Comparison of ENCODE assay signal across 13 cellular contexts in the genomic region with DNA sequence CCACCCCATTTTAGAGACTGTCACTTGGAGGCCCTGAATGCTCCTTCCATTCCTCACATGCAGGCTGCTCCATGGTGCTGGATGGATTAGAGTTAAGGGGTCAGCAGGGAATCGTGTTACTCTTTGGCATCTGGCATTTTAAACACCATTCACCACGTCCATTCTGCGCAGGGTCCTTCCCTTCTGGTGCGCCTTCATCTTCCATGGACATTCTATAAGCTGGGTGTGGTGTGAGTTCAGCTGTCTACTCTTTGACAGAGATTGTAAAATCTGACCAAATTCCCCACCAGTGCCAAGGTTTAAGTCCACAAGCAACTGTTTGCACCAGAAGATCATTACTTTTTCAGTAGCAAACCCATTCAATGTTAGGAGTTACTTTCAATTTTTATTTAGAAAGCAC. TPM values are rescaled to one million over a fixed set of nuclear protein-coding genes. Genes with fewer than 3 reads are reported as not detected.
DNase-seq lines count a peak whose midpoint lies in the region; ATAC-seq and TF ChIP-seq lines count a peak whose summit lies in the region.
"Had no signal": no experiment of that assay in that cellular context is flagged by ENCODE, and none has a peak within 500 bp of the region (broad histone marks: within the 10 kb centered on the region; RNA-seq: fewer than 3 reads in every experiment).

No MANE protein-coding gene starts in this region.

- H4K20me1 ChIP-seq in neural progenitor cell (ENCODE audit: low read depth): no peaks in the 10 kb centered on the region
- peaks cover 4% of the 10 kb centered on the region for H4K20me1 ChIP-seq in H9 (ENCODE audit: control insufficient read depth, insufficient read depth, insufficient read length)

- H2AFZ ChIP-seq in neural progenitor cell (replicated peaks) (no peak overlapping the region), H9 (ENCODE audit: low read length) (no peak overlapping the region)

- WGBS in H9 (ENCODE audit: extremely low coverage, insufficient read length, low lambda C conversion rate): no CpG with 5 or more reads among the region's 4 CpGs

- peaks cover 30% of the 10 kb centered on the region for H3F3A ChIP-seq in neural progenitor cell (ENCODE audit: low read depth)

- POLR2A ChIA-PET in activated CD8-positive, alpha-beta T cell treated with anti-CD3 and anti-CD28 coated beads for 36 hours (lab: Charles Lee): interaction anchor here (0.7 to 1.2 kb wide), 2 partner anchors 17 to 22 kb away, joined by 3 read pairs; no protein-coding TSS in a partner anchor

- no peak overlapping the region for H3K18ac ChIP-seq in H9 (ENCODE audit: insufficient read length, low read depth, low read length)

- H3K4me1 Mint-ChIP-seq in CD14-positive monocyte (peaks cover 47% of the 10 kb centered on the region), neural progenitor cell (peaks cover 54% of the 10 kb centered on the region), H9 (peaks cover 37 to 40% of the 10 kb centered on the region in 2 experiments)
- H3K4me1 Mint-ChIP-seq in activated CD8-positive, alpha-beta T cell treated with anti-CD3 and anti-CD28 coated beads for 36 hours (ENCODE audit: low read depth): peaks cover 27% of the 10 kb centered on the region

- no peaks in the 10 kb centered on the region for H3K9me3 Mint-ChIP-seq in CD14-positive monocyte
- no peaks in the 10 kb centered on the region for H3K9me3 Mint-ChIP-seq in activated CD8-positive, alpha-beta T cell treated with anti-CD3 and anti-CD28 coated beads for 36 hours
- H3K9me3 Mint-ChIP-seq in neural progenitor cell: no peaks in the 10 kb centered on the region
- no peaks in the 10 kb centered on the region for H3K9me3 Mint-ChIP-seq in H9

- no peaks in the 10 kb centered on the region for H3K36me3 ChIP-seq in neural progenitor cell

- H3K4me1 ChIP-seq in neural progenitor cell: peaks cover 36% of the 10 kb centered on the region
- H3K4me1 ChIP-seq in H9 (ENCODE audit: insufficient read depth, low read length): peaks cover 9% of the 10 kb centered on the region; the same call in 1 of the 2 replicates

- ATAC-seq in activated CD8-positive, alpha-beta T cell treated with anti-CD3 and anti-CD28 coated beads for 36 hours: no peak
- ATAC-seq in HG03025 (IDR thresholded peaks at IDR 0.05; ENCODE audit: low FRiP score, unreplicated experiment): no peak

- intact Hi-C loops in CD14-positive monocyte (cut with micrococcal nuclease): no loop called here
- intact Hi-C loops in activated CD8-positive, alpha-beta T cell treated with anti-CD3 and anti-CD28 coated beads for 36 hours (cut with micrococcal nuclease): no loop called here

- H4K91ac ChIP-seq in H9 (ENCODE audit: insufficient read length, low read depth, low read length): no peak overlapping the region

- no peak overlapping the region for H2AK5ac ChIP-seq in H9 (ENCODE audit: insufficient read length, low read length)

- H3K9me3 ChIP-seq in neural progenitor cell (ENCODE audit: low read depth) (no peaks in the 10 kb centered on the region), H9 (ENCODE audit: control insufficient read depth, low read depth, low read length) (no peaks in the 10 kb centered on the region)

- H2BK5ac ChIP-seq in H9 (ENCODE audit: insufficient read length, low read length): no peak overlapping the region

- no peak overlapping the region for H2BK15ac ChIP-seq in H9 (ENCODE audit: low read depth, low read length)

- no peak overlapping the region for H3K14ac ChIP-seq in H9 (ENCODE audit: insufficient read depth, low read length)

- H3K4me3 Mint-ChIP-seq in CD14-positive monocyte (no peak overlapping the region), neural progenitor cell (no peak overlapping the region), H9 (no peak overlapping the region)
- no peak overlapping the region for H3K4me3 Mint-ChIP-seq in activated CD8-positive, alpha-beta T cell treated with anti-CD3 and anti-CD28 coated beads for 36 hours

- H3K27ac Mint-ChIP-seq in CD14-positive monocyte (peak overlapping the region; percentile 25 to 91 (median 80)), neural progenitor cell (peak overlapping the region; percentile 74), H9 (no peak overlapping the region)
- peak overlapping the region; percentile 60 for H3K27ac Mint-ChIP-seq in activated CD8-positive, alpha-beta T cell treated with anti-CD3 and anti-CD28 coated beads for 36 hours

- no peak overlapping the region for H3K23ac ChIP-seq in H9 (ENCODE audit: insufficient read length, low read depth, low read length)

- H3K27me3 Mint-ChIP-seq in CD14-positive monocyte (ENCODE audit: low read depth in 3 of 3): peaks cover 0 to 3% (median 2%) of the 10 kb centered on the region in 3 donors
- H3K27me3 Mint-ChIP-seq in activated CD8-positive, alpha-beta T cell treated with anti-CD3 and anti-CD28 coated beads for 36 hours: no peaks in the 10 kb centered on the region
- H3K27me3 Mint-ChIP-seq in neural progenitor cell (ENCODE audit: insufficient read depth, low read depth): peaks cover 4% of the 10 kb centered on the region
- no peaks in the 10 kb centered on the region for H3K27me3 Mint-ChIP-seq in H9 (ENCODE audit: low read depth)

- H3K27ac ChIP-seq in neural progenitor cell (no peak overlapping the region), H9 (ENCODE audit: insufficient read length, low read depth, low read length) (no peak overlapping the region)
- H3K27ac ChIP-seq: C4-2B had no signal

- no peak overlapping the region for H2BK120ac ChIP-seq in H9 (ENCODE audit: low read depth, low read length, poor library complexity, severe bottlenecking)

- H3K36me3 Mint-ChIP-seq in CD14-positive monocyte (peaks cover 77 to 93% of the 10 kb centered on the region in 2 donors), neural progenitor cell (peaks cover 23% of the 10 kb centered on the region), H9 (ENCODE audit: insufficient read depth in 1 of 3, low read depth in 3 of 3) (peaks cover 9 to 46% (median 34%) of the 10 kb centered on the region in 3 experiments; a peak in 5 of 7 replicates)
- peaks cover 47% of the 10 kb centered on the region for H3K36me3 Mint-ChIP-seq in activated CD8-positive, alpha-beta T cell treated with anti-CD3 and anti-CD28 coated beads for 36 hours (ENCODE audit: low read depth)

- peaks cover 3% of the 10 kb centered on the region for H3K23me2 ChIP-seq in H9 (ENCODE audit: insufficient read length, low read depth, low read length, poor library complexity, severe bottlenecking)

- no peak overlapping the region for H3K4me3 ChIP-seq in fibroblast of the aortic adventitia (ENCODE audit: low read depth, low read length)
- H3K4me3 ChIP-seq in neural progenitor cell: no peak overlapping the region

- H4K8ac ChIP-seq in H9 (replicated peaks; ENCODE audit: insufficient read length, low read depth, low read length): no peak overlapping the region

- no peak overlapping the region for H3K56ac ChIP-seq in H9 (ENCODE audit: insufficient read length, low read depth, low read length)

- no peak overlapping the region for H3K9ac ChIP-seq in neural progenitor cell
- H3K9ac ChIP-seq in H9 (ENCODE audit: extremely low read depth, insufficient read length, low read length): no peak overlapping the region

- no peak overlapping the region for H2BK20ac ChIP-seq in H9 (ENCODE audit: low read depth, low read length, poor library complexity, severe bottlenecking)

- H3T11ph ChIP-seq in H9 (ENCODE audit: low read length): no peak overlapping the region

- H3K27me3 ChIP-seq in neural progenitor cell (no peaks in the 10 kb centered on the region), H9 (ENCODE audit: insufficient read depth, low read length) (no peaks in the 10 kb centered on the region)

- CTCF ChIA-PET in activated CD8-positive, alpha-beta T cell treated with anti-CD3 and anti-CD28 coated beads for 36 hours (lab: Charles Lee): interaction anchor here (1.1 kb wide), 1 partner anchor 103 kb away, joined by 4 read pairs; no protein-coding TSS in a partner anchor

- DNase-seq in CD14-positive monocyte (ENCODE audit: low spot score) (no peak), fibroblast of the aortic adventitia (ENCODE audit: low read depth) (peak; percentile 37), neural progenitor cell (ENCODE audit: low spot score) (no peak), hypothalamus (lab: John Stamatoyannopoulos, UW) (no peak), H9 (no peak), amniotic stem cell (lab: John Stamatoyannopoulos, UW) (no peak)
- no peak for DNase-seq in activated CD8-positive, alpha-beta T cell treated with anti-CD3 and anti-CD28 coated beads for 36 hours
- DNase-seq: activated CD4-positive, CD25-positive, alpha-beta regulatory T cell treated with anti-CD3 and anti-CD28 coated beads, Interleukin-2, amount 50 U/mL, for 72 hours; hippocampal formation; NCI-H146; NCI-H82 had no signal

- TF ChIP-seq CTCF in CD14-positive monocyte (IDR thresholded peaks at IDR 0.05): no peak
- TF ChIP-seq CTCF in activated CD8-positive, alpha-beta T cell treated with anti-CD3 and anti-CD28 coated beads for 36 hours (IDR thresholded peaks at IDR 0.05): no peak
- no peak for TF ChIP-seq CTCF in fibroblast of the aortic adventitia (IDR thresholded peaks at IDR 0.05; ENCODE audit: insufficient read depth, low read length)
- TF ChIP-seq CTCF in neural progenitor cell (IDR thresholded peaks at IDR 0.05): no peak
- no peak for TF ChIP-seq CTCF in H9 (conservative IDR thresholded peaks at IDR 0.05)

- no peak overlapping the region for H2BK12ac ChIP-seq in H9 (ENCODE audit: insufficient read length, low read depth, low read length)

- H3K4me2 ChIP-seq in neural progenitor cell (no peak overlapping the region), H9 (ENCODE audit: insufficient read depth, insufficient read length, low read length) (no peak overlapping the region)

- no peak overlapping the region for H3K4ac ChIP-seq in H9 (ENCODE audit: low read depth, low read length)

- H3K79me2 ChIP-seq in neural progenitor cell (ENCODE audit: low read depth) (no peaks in the 10 kb centered on the region), H9 (ENCODE audit: insufficient read depth, low read length) (no peaks in the 10 kb centered on the region)

- H3K79me1 ChIP-seq in H9 (ENCODE audit: insufficient read depth, low read depth, low read length, poor library complexity, severe bottlenecking): no peaks in the 10 kb centered on the region

- H4K5ac ChIP-seq in H9 (ENCODE audit: insufficient read length, low read depth, low read length): no peak overlapping the region

RNA-seq across cellular contexts. Expression of a gene that starts 47.8 kb away (rescaled TPM):
- polyA plus RNA-seq in CD14-positive monocyte: 10 to 100 TPM; 75.8 to 98.8 TPM
- total RNA-seq in activated CD8-positive, alpha-beta T cell treated with anti-CD3 and anti-CD28 coated beads for 36 hours: 10 to 100 TPM; 49.2 to 49.6 TPM
- total RNA-seq in fibroblast of the aortic adventitia (ENCODE audit: low replicate concordance) (23.6 and 50.8 TPM in 2 replicates), neural progenitor cell (ENCODE audit: low replicate concordance) (23.9 and 28.5 TPM in 2 replicates), H9 (2021) (25.0 and 27.0 TPM in 2 replicates)

RNA-seq across cellular contexts. Expression of a gene that starts 48.3 kb away (rescaled TPM):
- polyA plus RNA-seq in CD14-positive monocyte: 1 to 10 TPM; 2.6 to 7.3 TPM
- 10 to 100 TPM; 19.9 to 21.0 TPM for total RNA-seq in activated CD8-positive, alpha-beta T cell treated with anti-CD3 and anti-CD28 coated beads for 36 hours
- 8.4 and 11.5 TPM in 2 replicates for total RNA-seq in fibroblast of the aortic adventitia (ENCODE audit: low replicate concordance)
- 15.2 and 20.0 TPM in 2 replicates for total RNA-seq in neural progenitor cell (ENCODE audit: low replicate concordance)
- total RNA-seq in H9 (2021): 12.6 and 13.3 TPM in 2 replicates

RNA-seq across cellular contexts. Expression of a gene that starts 50.8 kb away (rescaled TPM):
- polyA plus RNA-seq in CD14-positive monocyte: 10 to 100 TPM; 42.8 to 46.8 TPM
- total RNA-seq in activated CD8-positive, alpha-beta T cell treated with anti-CD3 and anti-CD28 coated beads for 36 hours: 10 to 100 TPM; 33.4 to 37.5 TPM
- 66.6 and 91.5 TPM in 2 replicates for total RNA-seq in fibroblast of the aortic adventitia (ENCODE audit: low replicate concordance)
- total RNA-seq in neural progenitor cell (ENCODE audit: low replicate concordance): 35.4 and 47.5 TPM in 2 replicates
- 18.0 and 19.1 TPM in 2 replicates for total RNA-seq in H9 (2021)

Comparison
In these comparisons a context has a peak if more than half of its experiments do, and no peak if none do; other contexts are left out.
1. H3K27ac Mint-ChIP-seq: peak in CD14-positive monocyte (7 of 7), activated CD8-positive, alpha-beta T cell treated with anti-CD3 and anti-CD28 coated beads for 36 hours (single experiment) and neural progenitor cell (single experiment); none in H9 (0 of 3).